ENCODE assay signal across 19 cellular contexts in the genomic region with DNA sequence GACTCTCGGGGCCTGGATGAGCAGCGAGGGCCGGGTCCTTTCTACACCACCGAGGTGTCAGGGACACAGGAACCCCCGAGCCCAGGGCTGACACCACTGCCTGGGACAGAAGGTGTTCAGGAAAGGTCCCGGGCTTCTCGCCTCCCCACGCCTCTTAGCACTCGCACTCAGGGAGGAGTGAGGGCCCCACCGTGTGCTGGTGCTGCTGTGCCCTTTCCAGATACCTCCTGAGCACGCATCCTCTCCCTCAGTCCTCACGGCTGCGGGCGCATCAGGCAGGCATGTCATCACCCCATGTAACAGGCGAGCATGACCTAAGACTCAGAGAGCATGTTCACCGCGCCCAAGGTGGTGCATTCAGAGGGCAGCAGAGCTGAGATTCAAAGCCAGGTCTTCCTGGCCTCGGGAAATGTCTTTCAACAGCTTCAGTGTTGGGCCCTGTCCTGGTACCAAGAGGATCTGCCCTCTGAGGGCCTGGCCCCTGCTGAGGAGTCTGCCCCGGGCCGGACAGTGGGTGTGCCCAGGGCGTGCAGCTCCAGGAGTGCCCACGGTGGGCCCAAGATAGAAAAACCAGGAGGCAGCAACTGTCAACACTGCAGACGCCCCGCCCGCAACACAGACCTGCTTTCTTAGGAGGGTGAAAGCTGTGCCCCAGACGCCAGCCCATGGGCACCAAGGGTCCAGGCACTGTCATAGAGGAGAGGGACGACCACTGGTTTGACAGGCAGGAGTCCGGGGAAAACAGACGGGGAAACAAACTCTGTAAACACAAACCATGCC. TPM values are rescaled to one million over a fixed set of nuclear protein-coding genes. Genes with fewer than 3 reads are reported as not detected.
A peak's percentile ranks its signal among the peaks of the same experiment; 100 is the strongest.
DNase-seq lines count a peak whose midpoint lies in the region; ATAC-seq and TF ChIP-seq lines count a peak whose summit lies in the region.
"Had no signal": no experiment of that assay in that cellular context is flagged by ENCODE, and none has a peak within 500 bp of the region (broad histone marks: within the 10 kb centered on the region; RNA-seq: fewer than 3 reads in every experiment).

No MANE protein-coding gene starts in this region.

- H3K27ac ChIP-seq in coronary artery: peak overlapping the region; percentile 50 to 86
- H3K27ac ChIP-seq in left lung: peak overlapping the region; percentile 30 to 60
- peak overlapping the region; percentile 64 to 72 for H3K27ac ChIP-seq in tibial artery
- H3K27ac ChIP-seq in naive thymus-derived CD4-positive, alpha-beta T cell (ENCODE audit: low read depth, low read length): no peak overlapping the region
- H3K27ac ChIP-seq: KMS-11, right lobe of liver had no signal

- peaks cover 0 to 73% of the 10 kb centered on the region in 2 donors for H3K36me3 ChIP-seq in left lung
- H3K36me3 ChIP-seq in tibial artery: peaks cover 82 to 97% (median 83%) of the 10 kb centered on the region in 3 donors
- no peaks in the 10 kb centered on the region for H3K36me3 ChIP-seq in naive thymus-derived CD4-positive, alpha-beta T cell (ENCODE audit: control insufficient read depth in 2 of 3, insufficient read depth in 3 of 3, low read length in 3 of 3)
- H3K36me3 ChIP-seq: BE2C had no signal

- CTCF ChIA-PET in naive thymus-derived CD4-positive, alpha-beta T cell (lab: Charles Lee): no interaction called here

- intact Hi-C loops in left lung (cut with DNase I) (no loop called here), tibial artery (cut with DNase I; ENCODE audit: low total_unique reads) (no loop called here)
- intact Hi-C loops in naive thymus-derived CD4-positive, alpha-beta T cell (cut with micrococcal nuclease): no loop called here

- ATAC-seq in left lung: no peak
- ATAC-seq in GM21367 (IDR thresholded peaks at IDR 0.05; ENCODE audit: unreplicated experiment): no peak
- ATAC-seq in naive thymus-derived CD4-positive, alpha-beta T cell: no peak

- no peak overlapping the region for H3K27ac Mint-ChIP-seq in naive thymus-derived CD4-positive, alpha-beta T cell
- H3K27ac Mint-ChIP-seq: dendritic cell treated with granulocyte-macrophage colony-stimulating factor and Interleukin-4, amounts not matched to agents 40 ng/mL and 50 ng/mL, for 4 days had no signal

- no peaks in the 10 kb centered on the region for H3K9me3 ChIP-seq in left lung
- H3K9me3 ChIP-seq in tibial artery: no peaks in the 10 kb centered on the region
- no peaks in the 10 kb centered on the region for H3K9me3 ChIP-seq in naive thymus-derived CD4-positive, alpha-beta T cell (ENCODE audit: control insufficient read depth in 2 of 3, low read length in 3 of 3)
- H3K9me3 ChIP-seq: BE2C, right lobe of liver had no signal

- H3K4me1 ChIP-seq in left lung: peaks cover 0 to 40% of the 10 kb centered on the region in 2 donors
- peaks cover 0 to 33% (median 22%) of the 10 kb centered on the region in 4 donors for H3K4me1 ChIP-seq in tibial artery
- H3K4me1 ChIP-seq in naive thymus-derived CD4-positive, alpha-beta T cell (ENCODE audit: control insufficient read depth in 2 of 2, insufficient read depth in 2 of 2, low read length in 2 of 2): no peaks in the 10 kb centered on the region
- H3K4me1 ChIP-seq: right lobe of liver had no signal

- TF ChIP-seq CTCF in coronary artery (IDR thresholded peaks at IDR 0.05): no peak
- no peak for TF ChIP-seq CTCF in left lung (IDR thresholded peaks at IDR 0.05)
- TF ChIP-seq CTCF in tibial artery (IDR thresholded peaks at IDR 0.05): no peak

- no peak overlapping the region for H3K4me3 Mint-ChIP-seq in naive thymus-derived CD4-positive, alpha-beta T cell
- H3K4me3 Mint-ChIP-seq: dendritic cell treated with granulocyte-macrophage colony-stimulating factor and Interleukin-4, amounts not matched to agents 40 ng/mL and 50 ng/mL, for 4 days had no signal

- no peaks in the 10 kb centered on the region for H3K36me3 Mint-ChIP-seq in naive thymus-derived CD4-positive, alpha-beta T cell

- no peak overlapping the region for H3K4me3 ChIP-seq in coronary artery
- H3K4me3 ChIP-seq in left lung: no peak overlapping the region
- H3K4me3 ChIP-seq in tibial artery: no peak overlapping the region
- no peak overlapping the region for H3K4me3 ChIP-seq in naive thymus-derived CD4-positive, alpha-beta T cell (ENCODE audit: low read length)
- H3K4me3 ChIP-seq: GM12878, right lobe of liver had no signal

- H3K27me3 ChIP-seq in left lung: no peaks in the 10 kb centered on the region
- no peaks in the 10 kb centered on the region for H3K27me3 ChIP-seq in tibial artery
- no peaks in the 10 kb centered on the region for H3K27me3 ChIP-seq in naive thymus-derived CD4-positive, alpha-beta T cell (ENCODE audit: control insufficient read depth in 2 of 2, insufficient read depth in 2 of 2, low read length in 2 of 2)
- H3K27me3 ChIP-seq: BE2C, right lobe of liver had no signal

- DNase-seq in coronary artery (ENCODE audit: low spot score) (no peak), left lung (peak in 1 of 2 donors; percentile 27), tibial artery (peak in 1 of 2 donors; percentile 63), T-helper 1 cell (no peak)
- no peak for DNase-seq in naive thymus-derived CD4-positive, alpha-beta T cell
- DNase-seq: activated naive CD4-positive, alpha-beta T cell treated with anti-CD3 and anti-CD28 coated beads, Interleukin-2, amount 50 U/mL, for 16 hours; activated T-cell treated with anti-CD3 and anti-CD28 coated beads for 4 hours; BE2C; NCI-H1092 treated with DMSO at 0.1 percent for 48 hours; NCI-H2107; NCI-H69; OCI-M1; stimulated activated CD4-positive, alpha-beta T cell treated with anti-CD3 and anti-CD28 coated beads, Interleukin-1b, Interleukin-23, amount 100 ng/mL, for 48 hours had no signal

- H3K27me3 Mint-ChIP-seq in naive thymus-derived CD4-positive, alpha-beta T cell: no peaks in the 10 kb centered on the region

- POLR2A ChIA-PET in naive thymus-derived CD4-positive, alpha-beta T cell (lab: Charles Lee): no interaction called here

- H3K9me3 Mint-ChIP-seq in naive thymus-derived CD4-positive, alpha-beta T cell: no peaks in the 10 kb centered on the region
- H3K9me3 Mint-ChIP-seq: dendritic cell treated with granulocyte-macrophage colony-stimulating factor and Interleukin-4, amounts not matched to agents 40 ng/mL and 50 ng/mL, for 4 days had no signal

- peaks cover 0 to 27% (median 5%) of the 10 kb centered on the region in 7 donors for H3K4me1 Mint-ChIP-seq in naive thymus-derived CD4-positive, alpha-beta T cell

TF ChIP-seq in PFSK-1, 5 proteins besides CTCF, POLR2A, EP300 and RAD21:
- TF ChIP-seq TAF1 (IDR thresholded peaks at IDR 0.05; ENCODE audit: borderline replicate concordance, insufficient read depth, low read length) (no peak), POLR2AphosphoS5 (IDR thresholded peaks at IDR 0.05; ENCODE audit: low read depth, low read length) (no peak), FOXP2 (optimal IDR thresholded peaks at IDR 0.05; ENCODE audit: borderline replicate concordance, extremely low read depth, extremely low read length, insufficient read depth) (peak; percentile 6), SIN3A (IDR thresholded peaks at IDR 0.05; ENCODE audit: borderline replicate concordance, insufficient read depth, low read length) (no peak)
- TF ChIP-seq, protein P1, sequence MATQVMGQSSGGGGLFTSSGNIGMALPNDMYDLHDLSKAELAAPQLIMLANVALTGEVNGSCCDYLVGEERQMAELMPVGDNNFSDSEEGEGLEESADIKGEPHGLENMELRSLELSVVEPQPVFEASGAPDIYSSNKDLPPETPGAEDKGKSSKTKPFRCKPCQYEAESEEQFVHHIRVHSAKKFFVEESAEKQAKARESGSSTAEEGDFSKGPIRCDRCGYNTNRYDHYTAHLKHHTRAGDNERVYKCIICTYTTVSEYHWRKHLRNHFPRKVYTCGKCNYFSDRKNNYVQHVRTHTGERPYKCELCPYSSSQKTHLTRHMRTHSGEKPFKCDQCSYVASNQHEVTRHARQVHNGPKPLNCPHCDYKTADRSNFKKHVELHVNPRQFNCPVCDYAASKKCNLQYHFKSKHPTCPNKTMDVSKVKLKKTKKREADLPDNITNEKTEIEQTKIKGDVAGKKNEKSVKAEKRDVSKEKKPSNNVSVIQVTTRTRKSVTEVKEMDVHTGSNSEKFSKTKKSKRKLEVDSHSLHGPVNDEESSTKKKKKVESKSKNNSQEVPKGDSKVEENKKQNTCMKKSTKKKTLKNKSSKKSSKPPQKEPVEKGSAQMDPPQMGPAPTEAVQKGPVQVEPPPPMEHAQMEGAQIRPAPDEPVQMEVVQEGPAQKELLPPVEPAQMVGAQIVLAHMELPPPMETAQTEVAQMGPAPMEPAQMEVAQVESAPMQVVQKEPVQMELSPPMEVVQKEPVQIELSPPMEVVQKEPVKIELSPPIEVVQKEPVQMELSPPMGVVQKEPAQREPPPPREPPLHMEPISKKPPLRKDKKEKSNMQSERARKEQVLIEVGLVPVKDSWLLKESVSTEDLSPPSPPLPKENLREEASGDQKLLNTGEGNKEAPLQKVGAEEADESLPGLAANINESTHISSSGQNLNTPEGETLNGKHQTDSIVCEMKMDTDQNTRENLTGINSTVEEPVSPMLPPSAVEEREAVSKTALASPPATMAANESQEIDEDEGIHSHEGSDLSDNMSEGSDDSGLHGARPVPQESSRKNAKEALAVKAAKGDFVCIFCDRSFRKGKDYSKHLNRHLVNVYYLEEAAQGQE (IDR thresholded peaks at IDR 0.05; ENCODE audit: insufficient read depth in 1 of 2, low read depth in 2 of 2, low read length in 2 of 2): no peak
TF ChIP-seq in PFSK-1: peak in this region for 1.

RNA-seq across cellular contexts. Expression of a gene that starts 29.2 kb away (rescaled TPM):
- polyA plus RNA-seq in PFSK-1 (2012; ENCODE audit: insufficient read length, low read depth): 0.72 TPM
- 100 to 1,000 TPM; 174 to 391 TPM for total RNA-seq in left lung
- total RNA-seq in naive thymus-derived CD4-positive, alpha-beta T cell: under 1 TPM; 0.11 to 0.94 (median 0.19) TPM
- polyA plus RNA-seq in naive thymus-derived CD4-positive, alpha-beta T cell: not detected

Comparison
In these comparisons a context has a peak if more than half of its experiments do, and no peak if none do; other contexts are left out.
1. RNA of a gene that starts 29.2 kb away (total RNA-seq): 174 to 391 TPM in left lung; 0.11 to 0.94 TPM in naive thymus-derived CD4-positive, alpha-beta T cell; every median in the first group is over 10 times any median in the second.